ENCODE assay signal across 3 cellular contexts in the genomic region with DNA sequence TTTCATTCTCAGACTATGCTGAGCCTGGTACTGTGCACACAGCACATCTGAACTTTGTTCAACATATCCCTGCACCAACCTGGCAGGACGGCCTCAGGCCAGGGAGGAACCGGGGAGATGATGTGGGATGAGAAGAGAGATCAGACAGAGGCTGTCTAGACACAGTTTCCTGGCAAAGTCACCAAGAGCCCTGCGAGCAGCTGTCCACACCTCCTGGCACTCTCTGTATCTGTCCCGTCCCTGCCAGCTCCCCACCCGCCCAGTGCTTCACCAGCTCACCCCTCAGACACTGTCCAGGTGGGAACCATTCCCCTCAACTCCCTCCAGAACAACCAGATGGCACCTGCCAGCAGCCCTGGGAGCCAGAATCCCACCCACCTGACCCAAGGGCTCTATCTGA. TPM values are rescaled to one million over a fixed set of nuclear protein-coding genes. Genes with fewer than 3 reads are reported as not detected.
"Had no signal": no experiment of that assay in that cellular context is flagged by ENCODE, and none has a peak within 500 bp of the region (broad histone marks: within the 10 kb centered on the region; RNA-seq: fewer than 3 reads in every experiment).

No MANE protein-coding gene starts in this region.

RNA-seq across cellular contexts. Expression of a gene that starts 42.1 kb away (rescaled TPM):
- total RNA-seq: dermis microvascular lymphatic vessel endothelial cell, glomerular endothelial cell, mononuclear cell had no signal
